Comparison of ENCODE assay signal across 1 cellular context in genomic region chr4:98573791-98574190, GRCh38.
TF ChIP-seq lines count a peak whose summit lies in the region.

No MANE protein-coding gene starts in this region.

TF ChIP-seq in HepG2, 621 proteins besides CTCF, POLR2A, EP300 and RAD21:
- no peak for TF ChIP-seq ZBTB49 (CRISPR knock-in tag; IDR thresholded peaks at IDR 0.05; ENCODE audit: borderline replicate concordance)
- TF ChIP-seq FIP1L1 (IDR thresholded peaks at IDR 0.05; ENCODE audit: borderline replicate concordance, insufficient read depth, low read depth, low read length) = no peak
- TF ChIP-seq HES4 (CRISPR knock-in tag; IDR thresholded peaks at IDR 0.05; ENCODE audit: borderline replicate concordance) = no peak
- no peak for TF ChIP-seq RBAK (CRISPR knock-in tag; IDR thresholded peaks at IDR 0.05)
- TF ChIP-seq PPARG (CRISPR knock-in tag; conservative IDR thresholded peaks at IDR 0.05) = no peak
- no peak for TF ChIP-seq NFRKB (IDR thresholded peaks at IDR 0.05)
